In genomic region chr4:177367336-177367735, GRCh38 we compare ENCODE assay signal across 1 cellular context.
TF ChIP-seq lines count a peak whose summit lies in the region.

No MANE protein-coding gene starts in this region.

TF ChIP-seq in K562, 482 proteins besides CTCF, POLR2A, EP300 and RAD21 (continued from another document):
- TF ChIP-seq ZNF518B (CRISPR knock-in tag; IDR thresholded peaks at IDR 0.05) (no peak), ZEB2 (IDR thresholded peaks at IDR 0.05) (no peak), ZNF263 (CRISPR knock-in tag; IDR thresholded peaks at IDR 0.05; ENCODE audit: borderline replicate concordance) (no peak), DPF2 (IDR thresholded peaks at IDR 0.05) (no peak), RUNX1 (IDR thresholded peaks at IDR 0.05; ENCODE audit: low read depth) (no peak), TGIF2 (CRISPR knock-in tag; IDR thresholded peaks at IDR 0.05) (no peak), SETDB1 (IDR thresholded peaks at IDR 0.05; ENCODE audit: low read length) (no peak), ZNF668 (CRISPR knock-in tag; IDR thresholded peaks at IDR 0.05) (no peak), ZFP36 (IDR thresholded peaks at IDR 0.05; ENCODE audit: low read depth, low read length, partially characterized antibody) (no peak)
TF ChIP-seq in K562: peak in this region for 0.
